In the genomic region with DNA sequence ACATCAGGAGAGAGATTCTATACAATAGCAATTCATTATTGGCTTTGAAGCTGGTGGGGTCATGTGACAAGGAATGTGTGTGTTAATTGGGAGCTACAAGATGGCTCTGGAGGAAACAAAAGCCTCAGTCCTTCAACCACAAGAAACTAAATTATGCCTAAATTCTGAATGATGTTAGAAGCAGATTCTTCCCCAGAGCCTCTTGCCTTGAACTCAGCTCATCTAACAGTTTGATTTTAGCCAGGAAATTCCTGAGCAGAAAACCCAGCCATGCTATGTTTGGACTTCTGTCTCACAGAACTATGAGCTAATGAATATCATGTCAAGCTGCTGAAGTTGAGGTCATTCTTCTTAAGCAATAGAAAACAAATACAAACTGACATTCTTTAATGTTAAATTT, we compare ENCODE assay signal across 20 cellular contexts.
A peak's percentile ranks its signal among the peaks of the same experiment; 100 is the strongest.
DNase-seq lines count a peak whose midpoint lies in the region; TF ChIP-seq lines count a peak whose summit lies in the region.
"Had no signal": no experiment of that assay in that cellular context is flagged by ENCODE, and none has a peak within 500 bp of the region (broad histone marks: within the 10 kb centered on the region; RNA-seq: fewer than 3 reads in every experiment).

No MANE protein-coding gene starts in this region.

- no peaks in the 10 kb centered on the region for H3K4me1 Mint-ChIP-seq in immature natural killer cell
- H3K4me1 Mint-ChIP-seq: natural killer cell had no signal

- DNase-seq in AG08395 (ENCODE audit: low spot score) (peak; percentile 7), M059J (ENCODE audit: low read depth) (peak; percentile 1), choroid plexus epithelial cell (ENCODE audit: low read depth) (peak; percentile 79), kidney tubule cell (ENCODE audit: low spot score) (peak; percentile 11), immature natural killer cell (no peak), mesenteric fat pad (ENCODE audit: low spot score) (no peak), HPDE6-E6E7 (ENCODE audit: extremely low spot score) (no peak), DMS153 treated with DMSO at 0.1 percent for 48 hours (lab: John Stamatoyannopoulos, UW; ENCODE audit: unreplicated experiment) (no peak)
- DNase-seq: activated CD4-positive, CD25-positive, alpha-beta regulatory T cell treated with anti-CD3 and anti-CD28 coated beads, Interleukin-2, amount 50 U/mL, for 72 hours; aorta; CD8-positive, alpha-beta T cell; dermis blood vessel endothelial cell; hypothalamus; left lung; natural killer cell; NCI-H1092 treated with DMSO at 0.1 percent for 48 hours; NCI-H446; stomach had no signal

- H3K4me3 ChIP-seq in choroid plexus epithelial cell (ENCODE audit: low read depth, low read length), result no peak overlapping the region
- H3K4me3 ChIP-seq: A549, esophagus muscularis mucosa, left lung, stomach had no signal

- no peak overlapping the region for H3K27ac Mint-ChIP-seq in immature natural killer cell
- H3K27ac Mint-ChIP-seq: CD8-positive, alpha-beta T cell; natural killer cell had no signal

- TF ChIP-seq CTCF in choroid plexus epithelial cell (conservative IDR thresholded peaks at IDR 0.05; ENCODE audit: low read depth, low read length), result no peak

- H3K4me3 Mint-ChIP-seq in immature natural killer cell, result no peak overlapping the region
- H3K4me3 Mint-ChIP-seq: CD8-positive, alpha-beta T cell; natural killer cell had no signal

- H3K27me3 Mint-ChIP-seq in immature natural killer cell (ENCODE audit: low read depth in 3 of 3), result peaks cover 0 to 2% (median 0%) of the 10 kb centered on the region in 3 donors

- peaks cover 0 to 27% (median 6%) of the 10 kb centered on the region in 6 donors for H3K9me3 Mint-ChIP-seq in immature natural killer cell
- H3K9me3 Mint-ChIP-seq: CD8-positive, alpha-beta T cell had no signal

- no peaks in the 10 kb centered on the region for H3K36me3 Mint-ChIP-seq in immature natural killer cell
- H3K36me3 Mint-ChIP-seq: CD8-positive, alpha-beta T cell; natural killer cell had no signal

Comparison
In these comparisons a context has a peak if more than half of its experiments do, and no peak if none do; other contexts are left out.
1. DNase-seq: peak in AG08395 (single experiment), M059J (single experiment), choroid plexus epithelial cell (single experiment) and kidney tubule cell (single experiment); none in immature natural killer cell (0 of 3), mesenteric fat pad (single experiment), HPDE6-E6E7 (single experiment) and DMS153 treated with DMSO at 0.1 percent for 48 hours (single experiment).